Comparison of ENCODE assay signal across 8 cellular contexts in genomic region chr2:237471457-237472186, GRCh38. TPM values are rescaled to one million over a fixed set of nuclear protein-coding genes. Genes with fewer than 3 reads are reported as not detected.
DNase-seq lines count a peak whose midpoint lies in the region; ATAC-seq, FAIRE-seq and TF ChIP-seq lines count a peak whose summit lies in the region.

No MANE protein-coding gene starts in this region.

- H3K27me3 ChIP-seq in CD4-positive, alpha-beta T cell (ENCODE audit: control insufficient read depth, insufficient read depth, low read length) = no peaks in the 10 kb centered on the region

- ATAC-seq in CD4-positive, alpha-beta T cell (ENCODE audit: poor library complexity) = no peak
- peak; percentile 32 to 48 for ATAC-seq in naive thymus-derived CD8-positive, alpha-beta T cell
- ATAC-seq in HG03521 (IDR thresholded peaks at IDR 0.05; ENCODE audit: unreplicated experiment) (no peak), natural killer cell (no peak)

- peak; percentile 39 for TF ChIP-seq CTCF in CD4-positive, alpha-beta T cell (IDR thresholded peaks at IDR 0.05)
- no peak for TF ChIP-seq CTCF in natural killer cell (IDR thresholded peaks at IDR 0.05)

- H3K27me3 Mint-ChIP-seq in CD4-positive, alpha-beta T cell = no peaks in the 10 kb centered on the region
- peaks cover 0 to 10% (median 6%) of the 10 kb centered on the region in 5 donors for H3K27me3 Mint-ChIP-seq in naive thymus-derived CD8-positive, alpha-beta T cell
- H3K27me3 Mint-ChIP-seq in natural killer cell (ENCODE audit: low read depth in 2 of 2) = peaks cover 12 to 14% of the 10 kb centered on the region in 2 donors

- peaks cover 32% of the 10 kb centered on the region for H3K4me1 Mint-ChIP-seq in CD4-positive, alpha-beta T cell (ENCODE audit: low read depth)
- H3K4me1 Mint-ChIP-seq in naive thymus-derived CD8-positive, alpha-beta T cell = peaks cover 10 to 38% (median 22%) of the 10 kb centered on the region in 4 donors
- peaks cover 6 to 17% of the 10 kb centered on the region in 2 donors for H3K4me1 Mint-ChIP-seq in natural killer cell

- no peaks in the 10 kb centered on the region for H3K9me3 ChIP-seq in CD4-positive, alpha-beta T cell (ENCODE audit: control insufficient read depth, low read length)

- POLR2A ChIA-PET in CD4-positive, alpha-beta T cell (lab: Charles Lee) = interaction anchor here (0.8 to 2.5 kb wide), 6 partner anchors 30 to 50 kb away, joined by 3 to 18 read pairs (median 3); no protein-coding TSS in a partner anchor
- POLR2A ChIA-PET in naive thymus-derived CD8-positive, alpha-beta T cell (lab: Charles Lee) = interaction anchor here (0.6 to 1.6 kb wide), 9 partner anchors 13 to 313 kb away, joined by 3 to 10 read pairs (median 4); no protein-coding TSS in a partner anchor

- CTCF ChIA-PET in CD4-positive, alpha-beta T cell (lab: Charles Lee) = interaction anchor here (0.8 to 4.7 kb wide), 4 partner anchors 37 to 52 kb away, joined by 3 to 23 read pairs (median 7); no protein-coding TSS in a partner anchor

- H3K36me3 Mint-ChIP-seq in CD4-positive, alpha-beta T cell (ENCODE audit: low read depth) = no peaks in the 10 kb centered on the region
- peaks cover 0 to 2% (median 0%) of the 10 kb centered on the region in 3 donors for H3K36me3 Mint-ChIP-seq in naive thymus-derived CD8-positive, alpha-beta T cell
- no peaks in the 10 kb centered on the region for H3K36me3 Mint-ChIP-seq in natural killer cell

- H3K9me3 Mint-ChIP-seq in CD4-positive, alpha-beta T cell = no peaks in the 10 kb centered on the region
- H3K9me3 Mint-ChIP-seq in naive thymus-derived CD8-positive, alpha-beta T cell = no peaks in the 10 kb centered on the region
- no peaks in the 10 kb centered on the region for H3K9me3 Mint-ChIP-seq in natural killer cell

- H3K27ac ChIP-seq in CD4-positive, alpha-beta T cell (ENCODE audit: low read depth, low read length) = no peak overlapping the region

- no peak for FAIRE-seq in H54 (lab: Jason Lieb, UNC)

- in situ Hi-C loops in SK-MEL-5 (cut with HindIII; ENCODE audit: low pct_unique_long_range_greater_than_20kb, low sequenced_read_pairs) = no loop called here

- TF ChIP-seq POLR2A in H54 (IDR thresholded peaks at IDR 0.05; ENCODE audit: low read depth, low read length) = no peak

- intact Hi-C loops in CD4-positive, alpha-beta T cell (cut with DNase I, micrococcal nuclease) = loop anchor here in 1 of 2 experiments (10.0 kb wide), 1 partner anchor 387 kb away; the partner anchor contains the start of gene COPS8
- intact Hi-C loops in natural killer cell (cut with micrococcal nuclease) = no loop called here

- peak overlapping the region; percentile 27 for H3K4me3 Mint-ChIP-seq in CD4-positive, alpha-beta T cell
- H3K4me3 Mint-ChIP-seq in naive thymus-derived CD8-positive, alpha-beta T cell = peak overlapping the region in 2 of 10 donors; percentile 18 to 58
- no peak overlapping the region for H3K4me3 Mint-ChIP-seq in natural killer cell

- peak in 6 of 10 experiments; percentile 11 to 33 (median 25) for DNase-seq in CD4-positive, alpha-beta T cell
- DNase-seq in H54 (ENCODE audit: insufficient read length, low spot score) (peak; percentile 62), SK-MEL-5 (ENCODE audit: low read depth, low spot score) (peak; percentile 75), ecto neural progenitor cell (ENCODE audit: low spot score) (peak; percentile 74), natural killer cell (no peak)
- peak in 7 of 10 donors; percentile 12 to 78 (median 37) for DNase-seq in naive thymus-derived CD8-positive, alpha-beta T cell
- DNase-seq in activated CD4-positive, CD25-positive, alpha-beta regulatory T cell (lab: John Stamatoyannopoulos, UW) = no peak

- H3K27ac Mint-ChIP-seq in CD4-positive, alpha-beta T cell = no peak overlapping the region
- peak overlapping the region in 5 of 10 donors; percentile 13 to 68 (median 46) for H3K27ac Mint-ChIP-seq in naive thymus-derived CD8-positive, alpha-beta T cell
- no peak overlapping the region for H3K27ac Mint-ChIP-seq in natural killer cell

RNA-seq across cellular contexts. Expression of gene MLPH, which starts 15.4 kb away (rescaled TPM):
- total RNA-seq in CD4-positive, alpha-beta T cell = under 1 TPM in 1 of 2 experiments, not detected in 1; 0.39 TPM
- total RNA-seq in SK-MEL-5 (2014; rRNA removed; shearing (Covaris generic)) = 82.9 and 92.8 TPM in 2 replicates
- polyA plus RNA-seq in SK-MEL-5 (2015; cell fraction: cytosol; rRNA removed) = 41.2 and 50.8 TPM in 2 replicates
- polyA plus RNA-seq in SK-MEL-5 (2015; cell fraction: nucleus; rRNA removed) = 957 and 1,306 TPM in 2 replicates
- not detected for total RNA-seq in naive thymus-derived CD8-positive, alpha-beta T cell
- polyA plus RNA-seq in naive thymus-derived CD8-positive, alpha-beta T cell = not detected
- total RNA-seq in natural killer cell = not detected

RNA-seq across cellular contexts. Expression of gene COL6A3, which starts 57.7 kb away (rescaled TPM):
- 1 to 10 TPM; 1.3 TPM for total RNA-seq in CD4-positive, alpha-beta T cell
- total RNA-seq in SK-MEL-5 (2014; rRNA removed; shearing (Covaris generic)) = 0.05 and 0.11 TPM in 2 replicates
- polyA plus RNA-seq in SK-MEL-5 (2015; cell fraction: cytosol; rRNA removed) = 0.04 and 0.32 TPM in 2 replicates
- not detected in 2 replicates for polyA plus RNA-seq in SK-MEL-5 (2015; cell fraction: nucleus; rRNA removed)
- total RNA-seq in naive thymus-derived CD8-positive, alpha-beta T cell = 1 to 10 TPM; 3.5 to 4.1 TPM
- 1 to 10 TPM in 2 of 3 donors, under 1 TPM in 1; 0.95 to 2.0 (median 1.8) TPM for polyA plus RNA-seq in naive thymus-derived CD8-positive, alpha-beta T cell
- under 1 TPM; 0.10 to 0.31 (median 0.29) TPM for total RNA-seq in natural killer cell

Comparison
In these comparisons a context has a peak if more than half of its experiments do, and no peak if none do; other contexts are left out.
1. ATAC-seq: peak in naive thymus-derived CD8-positive, alpha-beta T cell (2 of 2); none in CD4-positive, alpha-beta T cell (single experiment), HG03521 (single experiment) and natural killer cell (0 of 3).
2. DNase-seq: peak in CD4-positive, alpha-beta T cell (6 of 10), H54 (single experiment), SK-MEL-5 (single experiment), ecto neural progenitor cell (single experiment) and naive thymus-derived CD8-positive, alpha-beta T cell (7 of 10); none in natural killer cell (single experiment) and activated CD4-positive, CD25-positive, alpha-beta regulatory T cell (0 of 4).
3. RNA of gene MLPH, which starts 15.4 kb away (total RNA-seq): 82.9 to 92.8 TPM in SK-MEL-5; 0.39 TPM in CD4-positive, alpha-beta T cell, not detected in naive thymus-derived CD8-positive, alpha-beta T cell and not detected in natural killer cell; every median in the first group is over 10 times any median in the second.